In the genomic region with DNA sequence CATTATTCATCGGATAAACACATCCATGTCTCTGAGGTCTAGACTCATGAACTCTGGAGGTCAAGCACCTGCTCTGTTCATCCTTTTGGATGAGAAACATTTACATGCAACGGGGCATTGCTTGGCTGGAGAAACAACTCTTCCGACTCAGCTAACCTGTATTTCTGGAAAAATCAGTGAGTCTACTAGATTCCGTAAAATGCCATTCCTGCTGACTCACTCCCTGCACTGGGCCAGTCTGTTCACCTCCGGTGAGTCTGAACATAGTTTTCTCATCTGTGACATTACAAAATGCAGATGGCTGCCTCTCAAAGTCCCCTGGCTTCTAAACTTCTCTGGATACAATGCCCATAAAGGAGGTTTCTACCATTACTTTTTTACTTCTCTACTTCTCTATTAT, we compare ENCODE assay signal across 1 cellular context.
TF ChIP-seq lines count a peak whose summit lies in the region.

No MANE protein-coding gene starts in this region.

TF ChIP-seq in H1, 55 proteins besides CTCF, POLR2A, EP300 and RAD21 (continued from another document):
- TF ChIP-seq CHD7 (IDR thresholded peaks at IDR 0.05; ENCODE audit: insufficient replicate concordance, low read length) (no peak), KDM5A (IDR thresholded peaks at IDR 0.05; ENCODE audit: low read length) (no peak), CHD1 (IDR thresholded peaks at IDR 0.05; ENCODE audit: low read depth, low read length) (no peak), SP1 (IDR thresholded peaks at IDR 0.05; ENCODE audit: low read depth, low read length) (no peak), TBP (IDR thresholded peaks at IDR 0.05; ENCODE audit: low read depth, low read length) (no peak)
TF ChIP-seq in H1: peak in this region for 0.
